9 cellular contexts compared by ENCODE assay signal in genomic region chr6:144155529-144155928, GRCh38. TPM values are rescaled to one million over a fixed set of nuclear protein-coding genes. Genes with fewer than 3 reads are reported as not detected.
A peak's percentile ranks its signal among the peaks of the same experiment; 100 is the strongest.
DNase-seq lines count a peak whose midpoint lies in the region; ATAC-seq and TF ChIP-seq lines count a peak whose summit lies in the region.
"Had no signal": no experiment of that assay in that cellular context is flagged by ENCODE, and none has a peak within 500 bp of the region (broad histone marks: within the 10 kb centered on the region; RNA-seq: fewer than 3 reads in every experiment).

No MANE protein-coding gene starts in this region.

- peak overlapping the region; percentile 77 for H3K27ac ChIP-seq in HL-60 (replicated peaks)

- intact Hi-C loops in head of caudate nucleus (cut with DNase I) = no loop called here

- ATAC-seq in GM19328 (IDR thresholded peaks at IDR 0.05; ENCODE audit: unreplicated experiment) = peak; percentile 37
- ATAC-seq in HG02852 (IDR thresholded peaks at IDR 0.05; ENCODE audit: unreplicated experiment) = peak; percentile 64

- no peaks in the 10 kb centered on the region for H3K27me3 ChIP-seq in HL-60 (ENCODE audit: insufficient read depth, poor library complexity, severe bottlenecking)

- H3K4me3 ChIP-seq in GM12865 (ENCODE audit: low read depth, low read length) (peak overlapping the region; percentile 22; the same call in 1 of the 2 replicates), HL-60 (replicated peaks; ENCODE audit: insufficient read depth, low read length) (no peak overlapping the region)
- H3K4me3 ChIP-seq: BLaER1 treated with 17β-estradiol and CSF1 and Interleukin-3, amounts not matched to agents 10 nM and 100 nM had no signal

- TF ChIP-seq CTCF in GM12865 (IDR thresholded peaks at IDR 0.05; ENCODE audit: insufficient read depth, low read depth, low read length, missing control alignments) (no peak), HL-60 (IDR thresholded peaks at IDR 0.05; ENCODE audit: insufficient read depth, low read length) (no peak)

- DNase-seq in GM12865 (ENCODE audit: low read depth) (peak; percentile 69), HL-60 (ENCODE audit: low read depth in 1 of 2, low spot score in 1 of 2) (no peak), head of caudate nucleus (no peak), NOMO-1 treated with dmso at 0.1 percent for 144 hours (lab: John Stamatoyannopoulos, UW; ENCODE audit: unreplicated experiment) (no peak), ureter (ENCODE audit: low spot score) (no peak)
- no peak for DNase-seq in stimulated activated CD4-positive, alpha-beta T cell treated with anti-CD3 and anti-CD28 coated beads, Interleukin-1b, Interleukin-23, amount 100 ng/mL, for 48 hours

RNA-seq across cellular contexts. Expression of gene STX11, which starts 5.2 kb away (rescaled TPM):
- total RNA-seq in ureter = 5.8 TPM
